In the genomic region with DNA sequence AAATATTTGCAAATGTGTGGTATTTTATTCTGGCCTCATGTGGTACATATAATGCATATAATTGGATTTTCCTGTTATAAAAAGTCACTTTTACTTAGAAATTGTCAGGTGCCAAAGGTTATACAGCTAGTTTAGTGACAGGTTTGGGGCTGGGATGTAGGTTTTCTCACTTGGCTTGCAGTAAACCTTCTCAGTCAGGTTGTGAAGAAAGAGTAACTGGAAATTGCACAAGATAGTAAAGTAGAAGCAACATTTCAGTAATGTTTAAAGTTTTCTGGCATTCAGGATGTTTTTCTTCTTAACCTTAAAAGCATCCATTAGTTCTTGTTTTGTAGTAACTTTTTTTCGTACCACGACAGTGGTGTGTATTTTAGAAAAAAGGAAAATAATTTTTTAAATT, we compare ENCODE assay signal across 1 cellular context.
TF ChIP-seq lines count a peak whose summit lies in the region.

No MANE protein-coding gene starts in this region.

TF ChIP-seq in SK-N-SH, 30 proteins besides CTCF, POLR2A, EP300 and RAD21 (continued from another document):
- TF ChIP-seq, protein P1, sequence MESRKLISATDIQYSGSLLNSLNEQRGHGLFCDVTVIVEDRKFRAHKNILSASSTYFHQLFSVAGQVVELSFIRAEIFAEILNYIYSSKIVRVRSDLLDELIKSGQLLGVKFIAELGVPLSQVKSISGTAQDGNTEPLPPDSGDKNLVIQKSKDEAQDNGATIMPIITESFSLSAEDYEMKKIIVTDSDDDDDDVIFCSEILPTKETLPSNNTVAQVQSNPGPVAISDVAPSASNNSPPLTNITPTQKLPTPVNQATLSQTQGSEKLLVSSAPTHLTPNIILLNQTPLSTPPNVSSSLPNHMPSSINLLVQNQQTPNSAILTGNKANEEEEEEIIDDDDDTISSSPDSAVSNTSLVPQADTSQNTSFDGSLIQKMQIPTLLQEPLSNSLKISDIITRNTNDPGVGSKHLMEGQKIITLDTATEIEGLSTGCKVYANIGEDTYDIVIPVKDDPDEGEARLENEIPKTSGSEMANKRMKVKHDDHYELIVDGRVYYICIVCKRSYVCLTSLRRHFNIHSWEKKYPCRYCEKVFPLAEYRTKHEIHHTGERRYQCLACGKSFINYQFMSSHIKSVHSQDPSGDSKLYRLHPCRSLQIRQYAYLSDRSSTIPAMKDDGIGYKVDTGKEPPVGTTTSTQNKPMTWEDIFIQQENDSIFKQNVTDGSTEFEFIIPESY (IDR thresholded peaks at IDR 0.05; ENCODE audit: borderline replicate concordance, low read depth), result no peak
- no peak for TF ChIP-seq YY1 (IDR thresholded peaks at IDR 0.05; ENCODE audit: low read depth)
- TF ChIP-seq, protein P2, sequence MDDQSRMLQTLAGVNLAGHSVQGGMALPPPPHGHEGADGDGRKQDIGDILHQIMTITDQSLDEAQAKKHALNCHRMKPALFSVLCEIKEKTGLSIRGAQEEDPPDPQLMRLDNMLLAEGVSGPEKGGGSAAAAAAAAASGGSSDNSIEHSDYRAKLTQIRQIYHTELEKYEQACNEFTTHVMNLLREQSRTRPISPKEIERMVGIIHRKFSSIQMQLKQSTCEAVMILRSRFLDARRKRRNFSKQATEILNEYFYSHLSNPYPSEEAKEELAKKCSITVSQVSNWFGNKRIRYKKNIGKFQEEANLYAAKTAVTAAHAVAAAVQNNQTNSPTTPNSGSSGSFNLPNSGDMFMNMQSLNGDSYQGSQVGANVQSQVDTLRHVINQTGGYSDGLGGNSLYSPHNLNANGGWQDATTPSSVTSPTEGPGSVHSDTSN (IDR thresholded peaks at IDR 0.05), result no peak
- no peak for TF ChIP-seq RFX5 (IDR thresholded peaks at IDR 0.05; ENCODE audit: low read length)
- no peak for TF ChIP-seq NRF1 (IDR thresholded peaks at IDR 0.05; ENCODE audit: low read depth, low read length)
- TF ChIP-seq, protein P3, sequence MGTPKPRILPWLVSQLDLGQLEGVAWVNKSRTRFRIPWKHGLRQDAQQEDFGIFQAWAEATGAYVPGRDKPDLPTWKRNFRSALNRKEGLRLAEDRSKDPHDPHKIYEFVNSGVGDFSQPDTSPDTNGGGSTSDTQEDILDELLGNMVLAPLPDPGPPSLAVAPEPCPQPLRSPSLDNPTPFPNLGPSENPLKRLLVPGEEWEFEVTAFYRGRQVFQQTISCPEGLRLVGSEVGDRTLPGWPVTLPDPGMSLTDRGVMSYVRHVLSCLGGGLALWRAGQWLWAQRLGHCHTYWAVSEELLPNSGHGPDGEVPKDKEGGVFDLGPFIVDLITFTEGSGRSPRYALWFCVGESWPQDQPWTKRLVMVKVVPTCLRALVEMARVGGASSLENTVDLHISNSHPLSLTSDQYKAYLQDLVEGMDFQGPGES (IDR thresholded peaks at IDR 0.05; ENCODE audit: low read depth, low read length), result no peak
TF ChIP-seq in SK-N-SH: peak in this region for 0.
